ENCODE assay signal across 8 cellular contexts in the genomic region with DNA sequence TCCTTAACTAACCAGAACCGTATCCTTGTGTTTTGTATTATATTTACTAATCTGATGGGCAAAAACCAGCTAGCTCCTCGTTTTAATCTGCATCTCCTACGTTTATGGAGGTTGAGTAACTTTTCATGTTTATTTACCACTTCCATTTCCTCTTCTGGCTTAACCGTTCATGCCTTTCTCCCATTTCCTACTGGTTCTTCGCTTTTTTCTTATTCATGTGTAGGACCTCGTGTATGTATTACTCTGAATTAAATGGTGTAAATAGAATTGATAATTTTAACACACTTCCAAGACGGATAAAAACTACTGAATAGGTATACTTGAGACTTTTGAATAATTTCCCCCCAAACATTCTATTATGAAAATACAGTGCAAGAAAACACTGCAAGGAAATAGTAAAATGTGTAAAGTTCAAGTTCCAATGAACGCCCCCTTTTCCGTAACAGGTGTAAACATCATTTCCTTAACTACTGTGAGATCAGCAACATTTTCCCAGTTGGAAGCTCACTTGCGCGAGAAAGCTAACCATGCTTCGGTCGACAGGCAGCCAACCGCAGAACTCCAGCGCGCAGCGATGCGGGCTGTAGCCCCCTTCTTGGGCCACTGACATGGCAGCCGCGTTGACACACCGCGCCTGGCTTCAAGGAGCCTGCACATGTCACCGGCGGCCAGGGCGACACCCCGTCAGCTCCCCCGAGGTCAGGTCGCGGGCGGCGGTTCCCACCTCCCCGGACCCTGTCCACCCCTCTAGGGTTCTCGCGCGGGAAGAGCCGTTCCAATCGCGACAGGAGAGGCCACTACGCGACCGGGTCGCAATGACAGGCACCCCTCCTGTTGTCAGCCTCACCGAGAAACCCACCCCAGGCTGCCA. TPM values are rescaled to one million over a fixed set of nuclear protein-coding genes. Genes with fewer than 3 reads are reported as not detected.
A peak's percentile ranks its signal among the peaks of the same experiment; 100 is the strongest.
DNase-seq lines count a peak whose midpoint lies in the region; ATAC-seq and TF ChIP-seq lines count a peak whose summit lies in the region.

No MANE protein-coding gene starts in this region.

- H3K36me3 Mint-ChIP-seq in activated T-helper 17 cell treated with anti-CD3 and anti-CD28 coated beads, Interleukin-2, amount 50 U/mL, for 72 hours (ENCODE audit: low read depth), result peaks cover 14% of the 10 kb centered on the region
- peaks cover 4% of the 10 kb centered on the region for H3K36me3 Mint-ChIP-seq in type B pancreatic cell

- no peaks in the 10 kb centered on the region for H3K36me3 ChIP-seq in neuron (ENCODE audit: insufficient read depth, low read length)

- peak overlapping the region; percentile 72 for H3K27ac ChIP-seq in foreskin keratinocyte

- H3K27me3 ChIP-seq in foreskin keratinocyte, result no peaks in the 10 kb centered on the region
- peaks cover 3% of the 10 kb centered on the region for H3K27me3 ChIP-seq in neuron (ENCODE audit: insufficient read depth, low read length)

- H3K4me3 ChIP-seq in neuron (ENCODE audit: low read length), result peak overlapping the region; percentile 85

- ATAC-seq in HG02981 (IDR thresholded peaks at IDR 0.05; ENCODE audit: unreplicated experiment), result peak; percentile 3
- peak; percentile 13 for ATAC-seq in activated T-helper 17 cell treated with anti-CD3 and anti-CD28 coated beads, Interleukin-2, amount 50 U/mL, for 72 hours (replicated peaks)
- ATAC-seq in foreskin keratinocyte, result no peak

- H3K27me3 Mint-ChIP-seq in activated T-helper 17 cell treated with anti-CD3 and anti-CD28 coated beads, Interleukin-2, amount 50 U/mL, for 72 hours, result no peaks in the 10 kb centered on the region
- no peaks in the 10 kb centered on the region for H3K27me3 Mint-ChIP-seq in type B pancreatic cell

- no peak for TF ChIP-seq CTCF in foreskin keratinocyte (conservative IDR thresholded peaks at IDR 0.05)
- TF ChIP-seq CTCF in type B pancreatic cell (conservative IDR thresholded peaks at IDR 0.05), result no peak

- H3K4me1 ChIP-seq in foreskin keratinocyte (no peaks in the 10 kb centered on the region), neuron (ENCODE audit: insufficient read depth, low read length) (peaks cover 7% of the 10 kb centered on the region)

- DNase-seq in NCI-H1417 (lab: John Stamatoyannopoulos, UW) (peak; percentile 63 to 83 (median 83)), NCI-H1417 treated with DMSO at 0.1 percent for 48 hours (lab: John Stamatoyannopoulos, UW) (no peak), NOMO-1 treated with dmso at 0.1 percent for 144 hours (lab: John Stamatoyannopoulos, UW; ENCODE audit: unreplicated experiment) (peak; percentile 38), foreskin keratinocyte (peak; percentile 2 to 13), type B pancreatic cell (ENCODE audit: extremely low spot score, unreplicated experiment) (peak; percentile 75)

- H3K9me3 ChIP-seq in neuron (ENCODE audit: low read length), result no peaks in the 10 kb centered on the region

- H3K27ac Mint-ChIP-seq in activated T-helper 17 cell treated with anti-CD3 and anti-CD28 coated beads, Interleukin-2, amount 50 U/mL, for 72 hours, result peak overlapping the region; percentile 88
- peak overlapping the region; percentile 88 for H3K27ac Mint-ChIP-seq in type B pancreatic cell

- H2AFZ ChIP-seq in neuron (ENCODE audit: low read depth, low read length), result peak overlapping the region; percentile 75

- H3K9me3 Mint-ChIP-seq in activated T-helper 17 cell treated with anti-CD3 and anti-CD28 coated beads, Interleukin-2, amount 50 U/mL, for 72 hours, result no peaks in the 10 kb centered on the region
- no peaks in the 10 kb centered on the region for H3K9me3 Mint-ChIP-seq in type B pancreatic cell

- peak overlapping the region; percentile 91 for H3K4me3 Mint-ChIP-seq in activated T-helper 17 cell treated with anti-CD3 and anti-CD28 coated beads, Interleukin-2, amount 50 U/mL, for 72 hours
- H3K4me3 Mint-ChIP-seq in type B pancreatic cell, result peak overlapping the region; percentile 94

- H3K4me1 Mint-ChIP-seq in activated T-helper 17 cell treated with anti-CD3 and anti-CD28 coated beads, Interleukin-2, amount 50 U/mL, for 72 hours, result peaks cover 22% of the 10 kb centered on the region
- peaks cover 24% of the 10 kb centered on the region for H3K4me1 Mint-ChIP-seq in type B pancreatic cell (ENCODE audit: unreplicated experiment)

RNA-seq across cellular contexts. Expression of a gene that starts 0.8 kb away (rescaled TPM):
- 10 to 100 TPM; 11.7 to 20.4 TPM for total RNA-seq in activated T-helper 17 cell treated with anti-CD3 and anti-CD28 coated beads, Interleukin-2, amount 50 U/mL, for 72 hours
- 19.7 and 21.5 TPM in 2 replicates for total RNA-seq in foreskin keratinocyte
- 5.7 and 6.9 TPM in 2 replicates for polyA plus RNA-seq in foreskin keratinocyte
- total RNA-seq in type B pancreatic cell (ENCODE audit: low replicate concordance), result 29.9 and 32.1 TPM in 2 replicates
